8 cellular contexts compared by ENCODE assay signal in genomic region chr1:180953291-180953747, GRCh38. TPM values are rescaled to one million over a fixed set of nuclear protein-coding genes. Genes with fewer than 3 reads are reported as not detected.
A peak's percentile ranks its signal among the peaks of the same experiment; 100 is the strongest.
DNase-seq lines count a peak whose midpoint lies in the region; ATAC-seq and TF ChIP-seq lines count a peak whose summit lies in the region.

No MANE protein-coding gene starts in this region.

- H3K9me3 ChIP-seq in AG04450 (ENCODE audit: control insufficient read depth, insufficient read depth, low read length) = no peaks in the 10 kb centered on the region; the same call in 1 of the 2 replicates
- no peaks in the 10 kb centered on the region for H3K9me3 ChIP-seq in uterus

- no peak overlapping the region for H3K27ac Mint-ChIP-seq in activated T-helper 17 cell treated with anti-CD3 and anti-CD28 coated beads, Interleukin-2, amount 50 U/mL, for 72 hours

- no peak for TF ChIP-seq POLR2A in uterus (IDR thresholded peaks at IDR 0.05)

- ATAC-seq in GM18511 (IDR thresholded peaks at IDR 0.05; ENCODE audit: unreplicated experiment) (peak; percentile 36), HG03342 (IDR thresholded peaks at IDR 0.05; ENCODE audit: unreplicated experiment) (peak; percentile 19), sciatic nerve (no peak)
- ATAC-seq in activated T-helper 17 cell treated with anti-CD3 and anti-CD28 coated beads, Interleukin-2, amount 50 U/mL, for 72 hours (replicated peaks) = no peak

- DNase-seq in AG04450 (ENCODE audit: low read depth, low spot score) = no peak
- peak; percentile 45 for DNase-seq in left kidney (ENCODE audit: low read depth, low spot score)
- no peak for DNase-seq in uterus
- no peak for DNase-seq in HCEC 1CT
- no peak for DNase-seq in sciatic nerve (ENCODE audit: low spot score)

- peaks cover 21% of the 10 kb centered on the region for H3K36me3 Mint-ChIP-seq in activated T-helper 17 cell treated with anti-CD3 and anti-CD28 coated beads, Interleukin-2, amount 50 U/mL, for 72 hours (ENCODE audit: low read depth)

- H3K4me3 ChIP-seq in AG04450 (ENCODE audit: low read depth, low read length) = 0 out of 2 replicates have a peak overlapping the region, but pooled peaks have one; percentile 53
- H3K4me3 ChIP-seq in uterus = peak overlapping the region in 1 of 2 donors; percentile 54

- no peak overlapping the region for H3K27ac ChIP-seq in AG04450 (ENCODE audit: low read depth, low read length)
- H3K27ac ChIP-seq in uterus = peak overlapping the region; percentile 70 to 83

- H3K4me1 Mint-ChIP-seq in activated T-helper 17 cell treated with anti-CD3 and anti-CD28 coated beads, Interleukin-2, amount 50 U/mL, for 72 hours = no peaks in the 10 kb centered on the region

- no peaks in the 10 kb centered on the region for H3K36me3 ChIP-seq in uterus

- peak overlapping the region; percentile 62 for H3K4me3 Mint-ChIP-seq in activated T-helper 17 cell treated with anti-CD3 and anti-CD28 coated beads, Interleukin-2, amount 50 U/mL, for 72 hours

- CTCF ChIA-PET in AG04450 (lab: Charles Lee) = interaction anchor here (0.6 to 1.2 kb wide), 2 partner anchors 27 to 199 kb away, joined by 3 to 4 read pairs; no protein-coding TSS in a partner anchor

- no peaks in the 10 kb centered on the region for H3K27me3 Mint-ChIP-seq in activated T-helper 17 cell treated with anti-CD3 and anti-CD28 coated beads, Interleukin-2, amount 50 U/mL, for 72 hours

- H3K4me1 ChIP-seq in uterus = peaks cover 0 to 3% of the 10 kb centered on the region in 2 donors

- no peaks in the 10 kb centered on the region for H3K9me3 Mint-ChIP-seq in activated T-helper 17 cell treated with anti-CD3 and anti-CD28 coated beads, Interleukin-2, amount 50 U/mL, for 72 hours

- POLR2A ChIA-PET in AG04450 (lab: Yijun Ruan, JAX) = no interaction called here

- intact Hi-C loops in uterus (cut with DNase I; ENCODE audit: low total_unique reads) = no loop called here
- intact Hi-C loops in sciatic nerve (cut with DNase I) = no loop called here

- no peak for TF ChIP-seq CTCF in AG04450 (IDR thresholded peaks at IDR 0.05; ENCODE audit: low read depth, low read length)
- TF ChIP-seq CTCF in uterus (IDR thresholded peaks at IDR 0.05) = no peak

- H3K27me3 ChIP-seq in AG04450 (ENCODE audit: control insufficient read depth, insufficient read depth, low read length) (no peaks in the 10 kb centered on the region), uterus (no peaks in the 10 kb centered on the region)

RNA-seq across cellular contexts. Expression of gene KIAA1614, which starts 40.6 kb away (rescaled TPM):
- polyA plus RNA-seq in AG04450 (2011; rRNA removed) = 3.6 and 4.0 TPM in 2 replicates
- 4.3 and 6.1 TPM in 2 replicates for polyA minus RNA-seq in AG04450 (2011; rRNA and poly(A)+ RNA removed)
- total RNA-seq in activated T-helper 17 cell treated with anti-CD3 and anti-CD28 coated beads, Interleukin-2, amount 50 U/mL, for 72 hours = under 1 TPM; 0.04 to 0.19 TPM
- total RNA-seq in uterus = 10 to 100 TPM in 2 of 4 donors, 1 to 10 TPM in 2; 1.0 to 17.1 (median 6.6) TPM
- total RNA-seq in sciatic nerve = 14.9 TPM

Comparison
In these comparisons a context has a peak if more than half of its experiments do, and no peak if none do; other contexts are left out.
1. ATAC-seq: peak in GM18511 (single experiment) and HG03342 (single experiment); none in activated T-helper 17 cell treated with anti-CD3 and anti-CD28 coated beads, Interleukin-2, amount 50 U/mL, for 72 hours (single experiment) and sciatic nerve (single experiment).